In the genomic region with DNA sequence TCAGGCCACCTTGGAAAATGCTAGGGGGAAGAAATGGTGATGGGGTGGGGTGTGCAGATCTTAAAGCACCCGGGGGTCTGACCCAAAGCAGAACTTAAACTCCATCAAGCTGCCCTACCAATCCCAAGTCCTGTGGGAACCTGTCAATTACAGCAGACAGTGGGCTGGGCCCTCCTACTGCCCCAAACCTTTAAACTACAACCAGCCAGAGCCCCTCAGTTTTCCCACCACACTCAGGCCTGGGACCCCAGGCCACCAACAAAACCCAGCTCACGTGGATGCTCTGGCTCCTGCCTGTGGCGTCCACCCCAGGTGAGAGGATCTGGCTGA, we compare ENCODE assay signal across 10 cellular contexts. TPM values are rescaled to one million over a fixed set of nuclear protein-coding genes. Genes with fewer than 3 reads are reported as not detected.
DNase-seq lines count a peak whose midpoint lies in the region; ATAC-seq and TF ChIP-seq lines count a peak whose summit lies in the region.
"Had no signal": no experiment of that assay in that cellular context is flagged by ENCODE, and none has a peak within 500 bp of the region (broad histone marks: within the 10 kb centered on the region; RNA-seq: fewer than 3 reads in every experiment).

No MANE protein-coding gene starts in this region.

- 89% methylated on average over 3 of the region's 3 CpGs for WGBS in smooth muscle cell (ENCODE audit: low lambda C conversion rate)

- peaks cover 11% of the 10 kb centered on the region for H4K20me1 ChIP-seq in smooth muscle cell (ENCODE audit: low read depth)

- ATAC-seq in activated CD8-positive, alpha-beta T cell treated with anti-CD3 and anti-CD28 coated beads for 36 hours = no peak
- ATAC-seq in GM21576 (IDR thresholded peaks at IDR 0.05; ENCODE audit: unreplicated experiment) = no peak

- no peaks in the 10 kb centered on the region for H3F3A ChIP-seq in smooth muscle cell (ENCODE audit: low read depth)

- no peaks in the 10 kb centered on the region for H3K27me3 ChIP-seq in smooth muscle cell (ENCODE audit: low read depth)

- no peak overlapping the region for H3K4me2 ChIP-seq in smooth muscle cell

- H3K4me1 Mint-ChIP-seq in activated CD8-positive, alpha-beta T cell treated with anti-CD3 and anti-CD28 coated beads for 36 hours (ENCODE audit: low read depth) = peaks cover 31% of the 10 kb centered on the region
- H3K4me1 Mint-ChIP-seq in immature natural killer cell = peaks cover 13 to 16% of the 10 kb centered on the region in 2 donors

- H3K4me3 Mint-ChIP-seq in activated CD8-positive, alpha-beta T cell treated with anti-CD3 and anti-CD28 coated beads for 36 hours = peak overlapping the region; percentile 79
- H3K4me3 Mint-ChIP-seq in immature natural killer cell = peak overlapping the region; percentile 26 to 95 (median 78)

- POLR2A ChIA-PET in HEK293 (lab: Yijun Ruan, JAX) = interaction anchor here (1.0 to 6.1 kb wide), 6 partner anchors 18 to 115 kb away, joined by 3 to 60 read pairs (median 5); no protein-coding TSS in a partner anchor
- POLR2A ChIA-PET in activated CD8-positive, alpha-beta T cell treated with anti-CD3 and anti-CD28 coated beads for 36 hours (lab: Charles Lee) = interaction anchor here (1.5 to 7.9 kb wide), 4 partner anchors 15 to 49 kb away, joined by 3 to 65 read pairs (median 6); no protein-coding TSS in a partner anchor

- H3K27ac Mint-ChIP-seq in activated CD8-positive, alpha-beta T cell treated with anti-CD3 and anti-CD28 coated beads for 36 hours = peak overlapping the region; percentile 90
- H3K27ac Mint-ChIP-seq in immature natural killer cell = peak overlapping the region in 4 of 6 donors; percentile 32 to 88 (median 80)

- no peaks in the 10 kb centered on the region for H3K27me3 Mint-ChIP-seq in activated CD8-positive, alpha-beta T cell treated with anti-CD3 and anti-CD28 coated beads for 36 hours
- H3K27me3 Mint-ChIP-seq in immature natural killer cell (ENCODE audit: low read depth in 3 of 3) = peaks cover 0 to 10% (median 3%) of the 10 kb centered on the region in 3 donors

- TF ChIP-seq CTCF in HEK293 (tag by site-specific recombination; IDR thresholded peaks at IDR 0.05) (no peak), smooth muscle cell (IDR thresholded peaks at IDR 0.05; ENCODE audit: borderline replicate concordance, insufficient read depth, poor library complexity, severe bottlenecking) (no peak)
- no peak for TF ChIP-seq CTCF in activated CD8-positive, alpha-beta T cell treated with anti-CD3 and anti-CD28 coated beads for 36 hours (IDR thresholded peaks at IDR 0.05)

- H3K4me1 ChIP-seq in HEK293 (ENCODE audit: control insufficient read depth, insufficient read depth, low read length) (peaks cover 3% of the 10 kb centered on the region; the same call in 1 of the 2 replicates), smooth muscle cell (ENCODE audit: low read depth) (peaks cover 15% of the 10 kb centered on the region)

- H2AFZ ChIP-seq in smooth muscle cell (ENCODE audit: low read depth) = no peak overlapping the region

- intact Hi-C loops in activated CD8-positive, alpha-beta T cell treated with anti-CD3 and anti-CD28 coated beads for 36 hours (cut with micrococcal nuclease) = no loop called here

- DNase-seq in activated CD8-positive, alpha-beta T cell treated with anti-CD3 and anti-CD28 coated beads for 36 hours = no peak
- DNase-seq in immature natural killer cell = no peak
- DNase-seq in smooth muscle cell (lab: John Stamatoyannopoulos, UW; ENCODE audit: unreplicated experiment) = no peak
- DNase-seq in NCI-H2107 treated with DMSO at 0.1 percent for 48 hours (lab: John Stamatoyannopoulos, UW; ENCODE audit: unreplicated experiment) = no peak
- DNase-seq in inferior parietal cortex (ENCODE audit: extremely low spot score) = no peak
- no peak for DNase-seq in Ammon's horn (ENCODE audit: low spot score)
- DNase-seq: cortex of kidney, NCI-H1105 had no signal

- H3K27ac ChIP-seq in HEK293 (ENCODE audit: extremely low read depth, low read depth, low read length) = no peak overlapping the region
- H3K27ac ChIP-seq in smooth muscle cell (ENCODE audit: low read depth) = no peak overlapping the region

- H3K9ac ChIP-seq in smooth muscle cell (ENCODE audit: low read depth) = no peak overlapping the region

- no peaks in the 10 kb centered on the region; a peak in 1 of 3 replicates for H3K36me3 ChIP-seq in HEK293 (ENCODE audit: control insufficient read depth in 2 of 2, insufficient read depth in 1 of 2, low read length in 2 of 2)
- no peaks in the 10 kb centered on the region for H3K36me3 ChIP-seq in smooth muscle cell (ENCODE audit: low read depth)

- H3K4me3 ChIP-seq in HEK293 (ENCODE audit: low read depth, low read length) = no peak overlapping the region
- peak overlapping the region; percentile 57 for H3K4me3 ChIP-seq in smooth muscle cell

- H3K9me3 Mint-ChIP-seq in activated CD8-positive, alpha-beta T cell treated with anti-CD3 and anti-CD28 coated beads for 36 hours = no peaks in the 10 kb centered on the region
- no peaks in the 10 kb centered on the region for H3K9me3 Mint-ChIP-seq in immature natural killer cell

- no peaks in the 10 kb centered on the region for H3K36me3 Mint-ChIP-seq in activated CD8-positive, alpha-beta T cell treated with anti-CD3 and anti-CD28 coated beads for 36 hours (ENCODE audit: low read depth)
- H3K36me3 Mint-ChIP-seq in immature natural killer cell = no peaks in the 10 kb centered on the region

- H3K9me3 ChIP-seq in HEK293 (ENCODE audit: control insufficient read depth, insufficient read depth, low read depth, low read length) (no peaks in the 10 kb centered on the region), smooth muscle cell (replicated peaks; ENCODE audit: low read depth) (no peaks in the 10 kb centered on the region)

- peaks cover 24% of the 10 kb centered on the region for H3K79me2 ChIP-seq in smooth muscle cell (ENCODE audit: low read depth)

- CTCF ChIA-PET in HEK293 (lab: Yijun Ruan, JAX) = interaction anchor here (0.7 to 9.3 kb wide), 7 partner anchors 13 to 414 kb away, joined by 3 to 175 read pairs (median 12); no protein-coding TSS in a partner anchor
- CTCF ChIA-PET in activated CD8-positive, alpha-beta T cell treated with anti-CD3 and anti-CD28 coated beads for 36 hours (lab: Charles Lee) = interaction anchor here (0.7 to 10.1 kb wide), 10 partner anchors 12 to 192 kb away, joined by 3 to 355 read pairs (median 8); no protein-coding TSS in a partner anchor

TF ChIP-seq in HEK293, 187 proteins besides CTCF, POLR2A, EP300 and RAD21:
- TF ChIP-seq ZNF555 (tag by site-specific recombination; conservative IDR thresholded peaks at IDR 0.05) = no peak
- TF ChIP-seq SP2 (tag by site-specific recombination; IDR thresholded peaks at IDR 0.05) = peak; percentile 5; the same call in 1 of the 2 replicates

RNA-seq across cellular contexts. Expression of gene MYO18A, which starts 2.7 kb away (rescaled TPM):
- 10 to 100 TPM; 27.5 to 29.4 TPM for total RNA-seq in activated CD8-positive, alpha-beta T cell treated with anti-CD3 and anti-CD28 coated beads for 36 hours
- polyA plus RNA-seq in immature natural killer cell = 10 to 100 TPM in 1 of 3 donors, 1 to 10 TPM in 2; 1.5 to 32.5 (median 5.2) TPM
- 16.0 and 18.0 TPM in 2 replicates for total RNA-seq in smooth muscle cell
- 21.2 and 22.1 TPM in 2 replicates for polyA plus RNA-seq in smooth muscle cell
